In genomic region chr17:40980117-40980516, GRCh38 we compare ENCODE assay signal across 21 cellular contexts. TPM values are rescaled to one million over a fixed set of nuclear protein-coding genes. Genes with fewer than 3 reads are reported as not detected.
DNase-seq lines count a peak whose midpoint lies in the region; ATAC-seq and TF ChIP-seq lines count a peak whose summit lies in the region.
"Had no signal": no experiment of that assay in that cellular context is flagged by ENCODE, and none has a peak within 500 bp of the region (broad histone marks: within the 10 kb centered on the region; RNA-seq: fewer than 3 reads in every experiment).

No MANE protein-coding gene starts in this region.

- H3K36me3 ChIP-seq in H7 (replicated peaks; ENCODE audit: control insufficient read depth, insufficient read depth, low read length) (no peaks in the 10 kb centered on the region), endodermal cell (ENCODE audit: control insufficient read depth, insufficient read depth, low read length) (no peaks in the 10 kb centered on the region), psoas muscle (ENCODE audit: insufficient read depth in 1 of 2, low read depth in 1 of 2) (no peaks in the 10 kb centered on the region)
- H3K36me3 ChIP-seq: BE2C had no signal

- DNase-seq in H7 (peak; percentile 35), endodermal cell (peak; percentile 73), psoas muscle (no peak), Calu3 (no peak)
- DNase-seq in activated CD4-positive, alpha-beta T cell treated with anti-CD3 and anti-CD28 coated beads, Interleukin-2, amount 50 U/mL, for 48 hours, result no peak
- DNase-seq: BE2C; Caco-2; CD4-positive, alpha-beta T cell; GF-D8; GM23248; Karpas-422; NCI-H1417 treated with DMSO at 0.1 percent for 48 hours; NCI-H524 treated with DMSO at 0.1 percent for 48 hours; PC-9; SIG-M5 had no signal

- no peak overlapping the region for H3K4me3 Mint-ChIP-seq in endodermal cell
- peak overlapping the region in 1 of 3 experiments; percentile 14 for H3K4me3 Mint-ChIP-seq in nephron
- no peak overlapping the region for H3K4me3 Mint-ChIP-seq in Calu3 (ENCODE audit: low read depth, unreplicated experiment)
- H3K4me3 Mint-ChIP-seq: CD4-positive, alpha-beta T cell; IgD-negative memory B cell had no signal

- no peak for ATAC-seq in psoas muscle
- ATAC-seq in esophagus mucosa, result no peak

- H3K27ac Mint-ChIP-seq in endodermal cell (no peak overlapping the region), nephron (peak overlapping the region; percentile 17 to 50 (median 26)), Calu3 (ENCODE audit: unreplicated experiment) (no peak overlapping the region)
- H3K27ac Mint-ChIP-seq: CD4-positive, alpha-beta T cell; IgD-negative memory B cell had no signal

- CTCF ChIA-PET in Calu3 (lab: Charles Lee), result interaction anchor here (0.8 to 2.5 kb wide), 3 partner anchors 10 to 23 kb away, joined by 3 to 7 read pairs (median 3); partner anchors contain the start of gene KRT39

- TF ChIP-seq CTCF in endodermal cell (conservative IDR thresholded peaks at IDR 0.05) (no peak), nephron (IDR thresholded peaks at IDR 0.05; ENCODE audit: unreplicated experiment in 3 of 3) (no peak), psoas muscle (IDR thresholded peaks at IDR 0.05) (no peak), Calu3 (IDR thresholded peaks at IDR 0.05; ENCODE audit: unreplicated experiment) (no peak)

- intact Hi-C loops in psoas muscle (cut with DNase I) (no loop called here), Calu3 (cut with micrococcal nuclease; ENCODE audit: unreplicated experiment) (no loop called here)

- H3K27me3 ChIP-seq in H7 (ENCODE audit: control insufficient read depth, insufficient read depth, low read length) (no peaks in the 10 kb centered on the region), endodermal cell (ENCODE audit: control insufficient read depth, insufficient read depth, low read length, poor library complexity, severe bottlenecking) (peaks cover 10% of the 10 kb centered on the region), psoas muscle (ENCODE audit: insufficient read depth in 3 of 3, low read length in 2 of 3) (no peaks in the 10 kb centered on the region)

- H3K9me3 ChIP-seq in endodermal cell (ENCODE audit: control insufficient read depth, low read length), result no peaks in the 10 kb centered on the region
- no peaks in the 10 kb centered on the region for H3K9me3 ChIP-seq in psoas muscle
- H3K9me3 ChIP-seq: BE2C, Caco-2 had no signal

- no peak overlapping the region for H3K4me3 ChIP-seq in H7 (ENCODE audit: insufficient read depth, low read depth, low read length)
- no peak overlapping the region for H3K4me3 ChIP-seq in endodermal cell (ENCODE audit: low read length)
- no peak overlapping the region for H3K4me3 ChIP-seq in psoas muscle
- H3K4me3 ChIP-seq: GM23248, PC-9 had no signal

- H3K27ac ChIP-seq in endodermal cell (ENCODE audit: low read depth, low read length) (no peak overlapping the region), psoas muscle (peak overlapping the region; percentile 56)
- H3K27ac ChIP-seq: GM23248, PC-9, RWPE1 had no signal

- no peak overlapping the region for H3K9ac ChIP-seq in endodermal cell (ENCODE audit: extremely low read depth, low read length, poor library complexity, severe bottlenecking)
- H3K9ac ChIP-seq: GM23248 had no signal

- H3K4me1 ChIP-seq in endodermal cell (ENCODE audit: control insufficient read depth, insufficient read depth, low read length) (peaks cover 8% of the 10 kb centered on the region), psoas muscle (peaks cover 6% of the 10 kb centered on the region)
- H3K4me1 ChIP-seq: BE2C had no signal

- no TSS peak for BruUV-seq in Calu3 (replicated peaks; lab: Mats Ljungman, UMichigan)

- H3K4me1 Mint-ChIP-seq in endodermal cell (peaks cover 10% of the 10 kb centered on the region), nephron (peaks cover 41% of the 10 kb centered on the region), Calu3 (ENCODE audit: low read depth, unreplicated experiment) (peaks cover 11% of the 10 kb centered on the region)
- H3K4me1 Mint-ChIP-seq: IgD-negative memory B cell had no signal

- WGBS in endodermal cell (ENCODE audit: insufficient coverage in 1 of 2, insufficient read length in 1 of 2), 2 experiments, result 65% methylated on average over 3 of the region's 3 CpGs
- 81 to 88% (median 81%) methylated on average over 3 of the region's 3 CpGs for WGBS in psoas muscle, 3 donors

- H3K36me3 Mint-ChIP-seq in endodermal cell (ENCODE audit: low read depth) (no peaks in the 10 kb centered on the region), nephron (ENCODE audit: low read depth) (no peaks in the 10 kb centered on the region), Calu3 (ENCODE audit: insufficient read depth, unreplicated experiment) (no peaks in the 10 kb centered on the region)
- H3K36me3 Mint-ChIP-seq: IgD-negative memory B cell had no signal

- no peaks in the 10 kb centered on the region for H3K9me3 Mint-ChIP-seq in endodermal cell
- no peaks in the 10 kb centered on the region for H3K9me3 Mint-ChIP-seq in nephron
- H3K9me3 Mint-ChIP-seq in Calu3 (ENCODE audit: low read depth, unreplicated experiment), result no peaks in the 10 kb centered on the region
- H3K9me3 Mint-ChIP-seq: CD4-positive, alpha-beta T cell; IgD-negative memory B cell had no signal

- peaks cover 7% of the 10 kb centered on the region for H3K27me3 Mint-ChIP-seq in endodermal cell (ENCODE audit: insufficient read depth)
- peaks cover 6% of the 10 kb centered on the region for H3K27me3 Mint-ChIP-seq in nephron (ENCODE audit: low read depth)
- H3K27me3 Mint-ChIP-seq in Calu3 (ENCODE audit: unreplicated experiment), result no peaks in the 10 kb centered on the region

RNA-seq across cellular contexts. Expression of gene KRT40, which starts 4.0 kb away (rescaled TPM):
- total RNA-seq in H7 (2014; rRNA removed; shearing (Covaris generic)), result not detected in 2 replicates
- total RNA-seq in endodermal cell, result not detected
- not detected for polyA plus RNA-seq in endodermal cell (2013, experiment 1 of 2)
- not detected for polyA plus RNA-seq in endodermal cell (2013, experiment 2 of 2)
- total RNA-seq in psoas muscle, result not detected
- not detected for polyA plus RNA-seq in psoas muscle
- not detected for total RNA-seq in esophagus mucosa
- total RNA-seq in Calu3 (2022), result not detected in 2 replicates
- total RNA-seq: Caco-2; CD4-positive, alpha-beta T cell; GM23248; MCF 10A; PC-9 had no signal
- polyA plus RNA-seq: GM23248, IgD-negative memory B cell had no signal

RNA-seq across cellular contexts. Expression of gene KRT39, which starts 13.4 kb away (rescaled TPM):
- not detected in 2 replicates for total RNA-seq in H7 (2014; rRNA removed; shearing (Covaris generic))
- total RNA-seq in endodermal cell (not detected), psoas muscle (not detected), esophagus mucosa (not detected), Calu3 (2022) (0.44 TPM in 1 of 2 replicates, not detected in the other)
- not detected for polyA plus RNA-seq in endodermal cell (2013, experiment 1 of 2)
- polyA plus RNA-seq in endodermal cell (2013, experiment 2 of 2), result not detected
- polyA plus RNA-seq in psoas muscle, result not detected
- total RNA-seq: Caco-2; CD4-positive, alpha-beta T cell; GM23248; HT-29; MCF 10A; PC-9 had no signal
- polyA plus RNA-seq: GM23248, IgD-negative memory B cell had no signal

RNA-seq across cellular contexts. Expression of gene KRTAP3-3, which starts 13.8 kb away (rescaled TPM):
- not detected in 2 replicates for total RNA-seq in H7 (2014; rRNA removed; shearing (Covaris generic))
- total RNA-seq in endodermal cell (not detected), psoas muscle (not detected), esophagus mucosa (not detected), Calu3 (2022) (not detected in 2 replicates)
- polyA plus RNA-seq in endodermal cell (2013, experiment 1 of 2), result not detected
- not detected for polyA plus RNA-seq in endodermal cell (2013, experiment 2 of 2)
- not detected for polyA plus RNA-seq in psoas muscle
- total RNA-seq: Caco-2; CD4-positive, alpha-beta T cell; GM23248; HT-29; MCF 10A; PC-9 had no signal
- polyA plus RNA-seq: GM23248, IgD-negative memory B cell had no signal

RNA-seq across cellular contexts. Expression of gene KRTAP3-2, which starts 19.6 kb away (rescaled TPM):
- not detected in 2 replicates for total RNA-seq in H7 (2014; rRNA removed; shearing (Covaris generic))
- total RNA-seq in endodermal cell (not detected), psoas muscle (not detected), esophagus mucosa (not detected), Calu3 (2022) (not detected in 2 replicates)
- not detected for polyA plus RNA-seq in endodermal cell (2013, experiment 1 of 2)
- polyA plus RNA-seq in endodermal cell (2013, experiment 2 of 2), result not detected
- not detected for polyA plus RNA-seq in psoas muscle
- total RNA-seq: Caco-2; CD4-positive, alpha-beta T cell; GM23248; HT-29; MCF 10A; PC-9 had no signal
- polyA plus RNA-seq: GM23248, IgD-negative memory B cell had no signal

RNA-seq across cellular contexts. Expression of gene KRTAP3-1, which starts 28.8 kb away (rescaled TPM):
- not detected in 2 replicates for total RNA-seq in H7 (2014; rRNA removed; shearing (Covaris generic))
- not detected for total RNA-seq in endodermal cell
- polyA plus RNA-seq in endodermal cell (2013, experiment 1 of 2), result not detected
- polyA plus RNA-seq in endodermal cell (2013, experiment 2 of 2), result not detected
- not detected for total RNA-seq in psoas muscle
- polyA plus RNA-seq in psoas muscle, result not detected
- not detected for total RNA-seq in esophagus mucosa
- total RNA-seq in Calu3 (2022), result not detected in 2 replicates
- total RNA-seq: CD4-positive, alpha-beta T cell; GM23248; HT-29; MCF 10A; PC-9 had no signal
- polyA plus RNA-seq: GM23248, IgD-negative memory B cell had no signal

Comparison
In these comparisons a context has a peak if more than half of its experiments do, and no peak if none do; other contexts are left out.
1. DNase-seq: peak in H7 (single experiment) and endodermal cell (single experiment); none in psoas muscle (0 of 2), activated CD4-positive, alpha-beta T cell treated with anti-CD3 and anti-CD28 coated beads, Interleukin-2, amount 50 U/mL, for 48 hours (0 of 2) and Calu3 (single experiment).
2. H3K27ac Mint-ChIP-seq: peak in nephron (3 of 3); none in endodermal cell (single experiment) and Calu3 (single experiment).